Comparison of ENCODE assay signal across 1 cellular context in genomic region chr3:69051796-69052566, GRCh38.
TF ChIP-seq lines count a peak whose summit lies in the region.

TMF1 (minus strand) TSS chr3:69052333; CDS start chr3:69052086, 247 bp downstream.

TF ChIP-seq in HepG2, 621 proteins besides CTCF, POLR2A, EP300 and RAD21 (continued from another document and continues in another):
- TF ChIP-seq SKIL (CRISPR knock-in tag; IDR thresholded peaks at IDR 0.05; ENCODE audit: borderline replicate concordance) (no peak), AHDC1 (CRISPR knock-in tag; IDR thresholded peaks at IDR 0.05; ENCODE audit: borderline replicate concordance) (no peak), ZFP82 (CRISPR knock-in tag; IDR thresholded peaks at IDR 0.05; ENCODE audit: borderline replicate concordance) (peak; percentile 91; the same call in 1 of the 2 replicates), HINFP (CRISPR knock-in tag; IDR thresholded peaks at IDR 0.05; ENCODE audit: low read depth) (no peak; the same call in 1 of the 2 replicates), TRAFD1 (CRISPR knock-in tag; IDR thresholded peaks at IDR 0.05; ENCODE audit: borderline replicate concordance) (no peak; the same call in 1 of the 2 replicates), ZNF747 (CRISPR knock-in tag; IDR thresholded peaks at IDR 0.05; ENCODE audit: borderline replicate concordance) (peak; percentile 39; the same call in 1 of the 2 replicates), ZNF710 (CRISPR knock-in tag; IDR thresholded peaks at IDR 0.05; ENCODE audit: borderline replicate concordance) (no peak), KDM1A (CRISPR knock-in tag; IDR thresholded peaks at IDR 0.05) (no peak), FOXM1 (CRISPR knock-in tag; IDR thresholded peaks at IDR 0.05) (no peak), ARID2 (CRISPR knock-in tag; IDR thresholded peaks at IDR 0.05; ENCODE audit: borderline replicate concordance) (0 out of 2 replicates have a peak, but pooled peaks have one; percentile 41), HMG20B (CRISPR knock-in tag; conservative IDR thresholded peaks at IDR 0.05) (no peak), MED13 (CRISPR knock-in tag; IDR thresholded peaks at IDR 0.05) (no peak), ZSCAN9 (CRISPR knock-in tag; IDR thresholded peaks at IDR 0.05; ENCODE audit: borderline replicate concordance) (no peak; the same call in 1 of the 2 replicates), STAT5B (CRISPR knock-in tag; IDR thresholded peaks at IDR 0.05) (no peak), SRSF9 (IDR thresholded peaks at IDR 0.05; ENCODE audit: borderline replicate concordance, insufficient read depth, low read depth, low read length, poor library complexity, severe bottlenecking) (no peak), ELF1 (CRISPR knock-in tag; IDR thresholded peaks at IDR 0.05) (peak; percentile 93), TOPORS (CRISPR knock-in tag; IDR thresholded peaks at IDR 0.05) (peak; percentile 65; the same call in 1 of the 2 replicates), JUN (CRISPR knock-in tag; IDR thresholded peaks at IDR 0.05) (0 out of 2 replicates have a peak, but pooled peaks have one; percentile 25), SP140L (CRISPR knock-in tag; IDR thresholded peaks at IDR 0.05; ENCODE audit: borderline replicate concordance) (peak; percentile 66; the same call in 1 of the 2 replicates), NFYB (CRISPR knock-in tag; IDR thresholded peaks at IDR 0.05) (no peak), ETV6 (CRISPR knock-in tag; conservative IDR thresholded peaks at IDR 0.05) (no peak), NFKB2 (CRISPR knock-in tag; IDR thresholded peaks at IDR 0.05; ENCODE audit: borderline replicate concordance) (peak; percentile 72; the same call in 1 of the 2 replicates), ZNF629 (CRISPR knock-in tag; conservative IDR thresholded peaks at IDR 0.05) (no peak), ZBTB10 (CRISPR knock-in tag; IDR thresholded peaks at IDR 0.05; ENCODE audit: borderline replicate concordance) (0 out of 2 replicates have a peak, but pooled peaks have one; percentile 22), TCF7 (IDR thresholded peaks at IDR 0.05; ENCODE audit: low read depth) (no peak), YEATS2 (CRISPR knock-in tag; IDR thresholded peaks at IDR 0.05; ENCODE audit: borderline replicate concordance) (peak; percentile 84), ZNF260 (CRISPR knock-in tag; IDR thresholded peaks at IDR 0.05; ENCODE audit: borderline replicate concordance, low read depth) (no peak), SALL2 (CRISPR knock-in tag; IDR thresholded peaks at IDR 0.05) (no peak), HNF4G (IDR thresholded peaks at IDR 0.05; ENCODE audit: borderline replicate concordance, low read depth, low read length) (no peak), HNF4G (CRISPR knock-in tag; IDR thresholded peaks at IDR 0.05; ENCODE audit: borderline replicate concordance, low read depth) (0 out of 2 replicates have a peak, but pooled peaks have one; percentile 43), GRHL1 (CRISPR knock-in tag; conservative IDR thresholded peaks at IDR 0.05) (no peak), NAIF1 (CRISPR knock-in tag; IDR thresholded peaks at IDR 0.05; ENCODE audit: borderline replicate concordance) (no peak), ZNF362 (CRISPR knock-in tag; IDR thresholded peaks at IDR 0.05; ENCODE audit: borderline replicate concordance) (no peak), CENPX (CRISPR knock-in tag; IDR thresholded peaks at IDR 0.05) (no peak), GZF1 (CRISPR knock-in tag; IDR thresholded peaks at IDR 0.05) (peak; percentile 59; the same call in 1 of the 2 replicates), HDAC2 (CRISPR knock-in tag; IDR thresholded peaks at IDR 0.05) (peak; percentile 53; the same call in 1 of the 2 replicates), THRA (CRISPR knock-in tag; IDR thresholded peaks at IDR 0.05; ENCODE audit: borderline replicate concordance) (no peak; the same call in 1 of the 2 replicates), HOXA3 (CRISPR knock-in tag; IDR thresholded peaks at IDR 0.05) (peak; percentile 87), MYNN (CRISPR knock-in tag; IDR thresholded peaks at IDR 0.05; ENCODE audit: low read depth) (no peak; the same call in 1 of the 2 replicates), NCOA1 (CRISPR knock-in tag; IDR thresholded peaks at IDR 0.05) (no peak), MTF1 (CRISPR knock-in tag; IDR thresholded peaks at IDR 0.05) (no peak)
